Comparison of ENCODE assay signal across 25 cellular contexts in the genomic region with DNA sequence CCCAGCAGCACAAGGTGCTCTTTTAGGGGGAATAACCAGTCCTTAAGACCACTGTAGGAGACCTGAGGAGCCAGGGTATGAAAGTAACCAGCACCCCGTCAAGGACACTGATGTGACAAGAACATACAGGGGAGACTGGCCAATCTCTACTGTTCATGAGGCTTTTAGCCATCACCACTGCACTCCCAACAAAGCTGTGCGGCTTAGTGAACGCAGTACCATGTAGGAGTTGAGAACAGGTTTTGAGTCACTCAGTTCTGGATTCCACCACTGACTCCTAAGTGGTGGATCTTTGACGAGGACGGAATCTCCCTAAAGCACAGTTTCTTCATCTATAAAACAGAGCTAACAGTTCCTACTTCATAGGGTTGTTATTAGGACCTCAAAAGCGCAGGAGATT. TPM values are rescaled to one million over a fixed set of nuclear protein-coding genes. Genes with fewer than 3 reads are reported as not detected.
A peak's percentile ranks its signal among the peaks of the same experiment; 100 is the strongest.
DNase-seq lines count a peak whose midpoint lies in the region; ATAC-seq and TF ChIP-seq lines count a peak whose summit lies in the region.
"Had no signal": no experiment of that assay in that cellular context is flagged by ENCODE, and none has a peak within 500 bp of the region (broad histone marks: within the 10 kb centered on the region; RNA-seq: fewer than 3 reads in every experiment).

No MANE protein-coding gene starts in this region.

- H3K4me1 ChIP-seq in sigmoid colon (no peaks in the 10 kb centered on the region), lower lobe of right lung (no peaks in the 10 kb centered on the region)
- H3K4me1 ChIP-seq: body of pancreas had no signal

- H3K4me3 Mint-ChIP-seq in T-helper 2 cell treated with Interferon-gamma antibody and Interleukin-4, amounts not matched to agents 5 μg/mL and 100 μg/mL, for 36 hours, result no peak overlapping the region
- no peak overlapping the region for H3K4me3 Mint-ChIP-seq in activated naive CD4-positive, alpha-beta T cell treated with anti-CD3 and anti-CD28 coated beads for 36 hours
- H3K4me3 Mint-ChIP-seq in stimulated activated memory B cell treated with anti-CD40 and anti-IgM and Interleukin-4, amounts not matched to agents 10 μg/mL and 1 μg/mL and 100 μg/mL, for 72 hours, result no peak overlapping the region
- H3K4me3 Mint-ChIP-seq: central memory CD8-positive, alpha-beta T cell; endodermal cell; natural killer cell treated with Interleukin-12 subunit alpha and Interleukin-12 subunit beta and Interleukin-15 and Interleukin-18, amount 100 ng/mL, for 72 hours; T-helper 1 cell treated with Interleukin-12 subunit alpha and Interleukin-12 subunit beta and Interleukin-4 antibody, amounts not matched to agents 30 μg/mL and 1 μg/mL, for 36 hours had no signal

- no peak for TF ChIP-seq EP300 in sigmoid colon (IDR thresholded peaks at IDR 0.05)

- H3K27me3 ChIP-seq in sigmoid colon, result no peaks in the 10 kb centered on the region
- H3K27me3 ChIP-seq in lower lobe of right lung (ENCODE audit: low read depth), result no peaks in the 10 kb centered on the region
- H3K27me3 ChIP-seq: body of pancreas had no signal

- H3K4me3 ChIP-seq in sigmoid colon (no peak overlapping the region), lower lobe of right lung (no peak overlapping the region)
- H3K4me3 ChIP-seq: body of pancreas had no signal

- peaks cover 8% of the 10 kb centered on the region for H3K4me1 Mint-ChIP-seq in T-helper 2 cell treated with Interferon-gamma antibody and Interleukin-4, amounts not matched to agents 5 μg/mL and 100 μg/mL, for 36 hours (ENCODE audit: low read depth)
- H3K4me1 Mint-ChIP-seq in activated naive CD4-positive, alpha-beta T cell treated with anti-CD3 and anti-CD28 coated beads for 36 hours (ENCODE audit: low read depth), result peaks cover 8% of the 10 kb centered on the region
- H3K4me1 Mint-ChIP-seq in stimulated activated memory B cell treated with anti-CD40 and anti-IgM and Interleukin-4, amounts not matched to agents 10 μg/mL and 1 μg/mL and 100 μg/mL, for 72 hours, result no peaks in the 10 kb centered on the region
- H3K4me1 Mint-ChIP-seq: endodermal cell had no signal

- no peaks in the 10 kb centered on the region for H3K27me3 Mint-ChIP-seq in T-helper 2 cell treated with Interferon-gamma antibody and Interleukin-4, amounts not matched to agents 5 μg/mL and 100 μg/mL, for 36 hours (ENCODE audit: low read depth)
- H3K27me3 Mint-ChIP-seq in activated naive CD4-positive, alpha-beta T cell treated with anti-CD3 and anti-CD28 coated beads for 36 hours (ENCODE audit: low read depth), result no peaks in the 10 kb centered on the region
- no peaks in the 10 kb centered on the region for H3K27me3 Mint-ChIP-seq in stimulated activated memory B cell treated with anti-CD40 and anti-IgM and Interleukin-4, amounts not matched to agents 10 μg/mL and 1 μg/mL and 100 μg/mL, for 72 hours
- H3K27me3 Mint-ChIP-seq: central memory CD8-positive, alpha-beta T cell; natural killer cell treated with Interleukin-12 subunit alpha and Interleukin-12 subunit beta and Interleukin-15 and Interleukin-18, amount 100 ng/mL, for 72 hours had no signal

- ATAC-seq in HG02852 (IDR thresholded peaks at IDR 0.05; ENCODE audit: unreplicated experiment) (peak; percentile 76), lower lobe of right lung (no peak)
- peak; percentile 34 for ATAC-seq in stimulated activated memory B cell treated with anti-CD40 and anti-IgM and Interleukin-4, amounts not matched to agents 10 μg/mL and 1 μg/mL and 100 μg/mL, for 72 hours
- ATAC-seq: body of pancreas, Right ventricle myocardium inferior had no signal

- WGBS in sigmoid colon, 2 donors, result 95% methylated on average over 6 of the region's 6 CpGs

- CTCF ChIA-PET in activated naive CD4-positive, alpha-beta T cell treated with anti-CD3 and anti-CD28 coated beads for 36 hours (lab: Charles Lee), result interaction anchor here (0.6 kb wide), 1 partner anchor 292 kb away, joined by 3 read pairs; no protein-coding TSS in a partner anchor

- TF ChIP-seq POLR2A in sigmoid colon (IDR thresholded peaks at IDR 0.05), result no peak

- no peaks in the 10 kb centered on the region for H3K9me3 Mint-ChIP-seq in T-helper 2 cell treated with Interferon-gamma antibody and Interleukin-4, amounts not matched to agents 5 μg/mL and 100 μg/mL, for 36 hours
- H3K9me3 Mint-ChIP-seq in activated naive CD4-positive, alpha-beta T cell treated with anti-CD3 and anti-CD28 coated beads for 36 hours, result no peaks in the 10 kb centered on the region
- no peaks in the 10 kb centered on the region for H3K9me3 Mint-ChIP-seq in stimulated activated memory B cell treated with anti-CD40 and anti-IgM and Interleukin-4, amounts not matched to agents 10 μg/mL and 1 μg/mL and 100 μg/mL, for 72 hours
- H3K9me3 Mint-ChIP-seq: central memory CD8-positive, alpha-beta T cell; endodermal cell; natural killer cell treated with Interleukin-12 subunit alpha and Interleukin-12 subunit beta and Interleukin-15 and Interleukin-18, amount 100 ng/mL, for 72 hours; T-helper 1 cell treated with Interleukin-12 subunit alpha and Interleukin-12 subunit beta and Interleukin-4 antibody, amounts not matched to agents 30 μg/mL and 1 μg/mL, for 36 hours had no signal

- H3K27ac ChIP-seq in sigmoid colon (no peak overlapping the region), lower lobe of right lung (no peak overlapping the region)
- H3K27ac ChIP-seq: 22Rv1, body of pancreas had no signal

- H3K36me3 ChIP-seq in sigmoid colon (peaks cover 22 to 99% (median 32%) of the 10 kb centered on the region in 4 donors), lower lobe of right lung (peaks cover 90% of the 10 kb centered on the region)

- no peaks in the 10 kb centered on the region for H3K9me3 ChIP-seq in sigmoid colon
- no peaks in the 10 kb centered on the region for H3K9me3 ChIP-seq in lower lobe of right lung
- H3K9me3 ChIP-seq: body of pancreas, SK-N-SH had no signal

- peak; percentile 21 for DNase-seq in T-helper 2 cell treated with Interferon-gamma antibody and Interleukin-4, amounts not matched to agents 5 μg/mL and 100 μg/mL, for 36 hours (ENCODE audit: low spot score)
- DNase-seq in T-helper 2 cell (no peak), sigmoid colon (no peak), lower lobe of right lung (no peak)
- no peak for DNase-seq in activated naive CD4-positive, alpha-beta T cell treated with anti-CD3 and anti-CD28 coated beads for 36 hours
- no peak for DNase-seq in activated naive CD4-positive, alpha-beta T cell treated with anti-CD3 and anti-CD28 coated beads, Interleukin-2, amount 50 U/mL, for 16 hours
- DNase-seq: activated CD4-positive, CD25-positive, alpha-beta regulatory T cell treated with anti-CD3 and anti-CD28 coated beads, Interleukin-2, amount 50 U/mL, for 72 hours; activated effector memory CD4-positive, alpha-beta T cell treated with anti-CD3 and anti-CD28 coated beads, Interleukin-2, amount 50 U/mL, for 16 hours; body of pancreas; C1 segment of cervical spinal cord; dermis blood vessel endothelial cell; DMS153; endodermal cell; HCEC 1CT; NCI-H1436 treated with DMSO at 0.1 percent for 48 hours; NCI-H2081 treated with DMSO at 0.1 percent for 48 hours; SK-N-SH; substantia nigra had no signal

- H3K36me3 Mint-ChIP-seq in T-helper 2 cell treated with Interferon-gamma antibody and Interleukin-4, amounts not matched to agents 5 μg/mL and 100 μg/mL, for 36 hours (ENCODE audit: low read depth), result peaks cover 41% of the 10 kb centered on the region
- peaks cover 15% of the 10 kb centered on the region for H3K36me3 Mint-ChIP-seq in activated naive CD4-positive, alpha-beta T cell treated with anti-CD3 and anti-CD28 coated beads for 36 hours (ENCODE audit: low read depth)
- H3K36me3 Mint-ChIP-seq in stimulated activated memory B cell treated with anti-CD40 and anti-IgM and Interleukin-4, amounts not matched to agents 10 μg/mL and 1 μg/mL and 100 μg/mL, for 72 hours, result peaks cover 29% of the 10 kb centered on the region

- no peak for TF ChIP-seq CTCF in sigmoid colon (IDR thresholded peaks at IDR 0.05)
- no peak for TF ChIP-seq CTCF in lower lobe of right lung (IDR thresholded peaks at IDR 0.05)

- H3K27ac Mint-ChIP-seq in T-helper 2 cell treated with Interferon-gamma antibody and Interleukin-4, amounts not matched to agents 5 μg/mL and 100 μg/mL, for 36 hours, result no peak overlapping the region
- H3K27ac Mint-ChIP-seq in activated naive CD4-positive, alpha-beta T cell treated with anti-CD3 and anti-CD28 coated beads for 36 hours, result peak overlapping the region; percentile 36
- no peak overlapping the region for H3K27ac Mint-ChIP-seq in stimulated activated memory B cell treated with anti-CD40 and anti-IgM and Interleukin-4, amounts not matched to agents 10 μg/mL and 1 μg/mL and 100 μg/mL, for 72 hours
- H3K27ac Mint-ChIP-seq: natural killer cell treated with Interleukin-12 subunit alpha and Interleukin-12 subunit beta and Interleukin-15 and Interleukin-18, amount 100 ng/mL, for 72 hours; T-helper 1 cell treated with Interleukin-12 subunit alpha and Interleukin-12 subunit beta and Interleukin-4 antibody, amounts not matched to agents 30 μg/mL and 1 μg/mL, for 36 hours had no signal

- intact Hi-C loops in activated naive CD4-positive, alpha-beta T cell treated with anti-CD3 and anti-CD28 coated beads for 36 hours (cut with micrococcal nuclease), result no loop called here
- intact Hi-C loops in sigmoid colon (cut with DNase I) (no loop called here), lower lobe of right lung (cut with DNase I) (no loop called here)

RNA-seq across cellular contexts. Expression of a gene that starts 26.8 kb away (rescaled TPM):
- total RNA-seq in activated naive CD4-positive, alpha-beta T cell treated with anti-CD3 and anti-CD28 coated beads for 36 hours, result 10 to 100 TPM; 42.0 to 48.7 TPM
- 10 to 100 TPM; 25.2 to 44.3 (median 31.9) TPM for total RNA-seq in sigmoid colon
- 10 to 100 TPM; 31.2 to 51.0 (median 39.5) TPM for polyA plus RNA-seq in sigmoid colon
- total RNA-seq in lower lobe of right lung, result 62.0 TPM

RNA-seq across cellular contexts. Expression of a gene that starts 27.1 kb away (rescaled TPM):
- total RNA-seq in activated naive CD4-positive, alpha-beta T cell treated with anti-CD3 and anti-CD28 coated beads for 36 hours, result 100 to 1,000 TPM; 397 to 416 TPM
- total RNA-seq in sigmoid colon, result 10 to 100 TPM; 41.9 to 71.5 (median 59.5) TPM
- 10 to 100 TPM; 23.8 to 98.5 (median 30.6) TPM for polyA plus RNA-seq in sigmoid colon
- total RNA-seq in lower lobe of right lung, result 176 TPM

RNA-seq across cellular contexts. Expression of a gene that starts 42.1 kb away (rescaled TPM):
- total RNA-seq in activated naive CD4-positive, alpha-beta T cell treated with anti-CD3 and anti-CD28 coated beads for 36 hours, result 10 to 100 TPM; 12.2 to 12.6 TPM
- total RNA-seq in sigmoid colon (10 to 100 TPM in 3 of 4 donors, 1 to 10 TPM in 1; 7.8 to 13.3 (median 12.2) TPM), lower lobe of right lung (23.8 TPM)
- 10 to 100 TPM in 2 of 3 donors, 1 to 10 TPM in 1; 7.6 to 19.1 (median 14.4) TPM for polyA plus RNA-seq in sigmoid colon

RNA-seq across cellular contexts. Expression of a gene that starts 57.6 kb away (rescaled TPM):
- 1 to 10 TPM; 9.3 to 9.9 TPM for total RNA-seq in activated naive CD4-positive, alpha-beta T cell treated with anti-CD3 and anti-CD28 coated beads for 36 hours
- total RNA-seq in sigmoid colon (10 to 100 TPM; 14.0 to 21.3 (median 16.6) TPM), lower lobe of right lung (31.8 TPM)
- polyA plus RNA-seq in sigmoid colon, result 10 to 100 TPM in 1 of 3 donors, 1 to 10 TPM in 2; 2.3 to 10.2 (median 2.4) TPM

Comparison
In these comparisons a context has a peak if more than half of its experiments do, and no peak if none do; other contexts are left out.
1. ATAC-seq: peak in HG02852 (single experiment) and stimulated activated memory B cell treated with anti-CD40 and anti-IgM and Interleukin-4, amounts not matched to agents 10 μg/mL and 1 μg/mL and 100 μg/mL, for 72 hours (single experiment); none in lower lobe of right lung (0 of 2).